ENCODE assay signal across 23 cellular contexts in the genomic region with DNA sequence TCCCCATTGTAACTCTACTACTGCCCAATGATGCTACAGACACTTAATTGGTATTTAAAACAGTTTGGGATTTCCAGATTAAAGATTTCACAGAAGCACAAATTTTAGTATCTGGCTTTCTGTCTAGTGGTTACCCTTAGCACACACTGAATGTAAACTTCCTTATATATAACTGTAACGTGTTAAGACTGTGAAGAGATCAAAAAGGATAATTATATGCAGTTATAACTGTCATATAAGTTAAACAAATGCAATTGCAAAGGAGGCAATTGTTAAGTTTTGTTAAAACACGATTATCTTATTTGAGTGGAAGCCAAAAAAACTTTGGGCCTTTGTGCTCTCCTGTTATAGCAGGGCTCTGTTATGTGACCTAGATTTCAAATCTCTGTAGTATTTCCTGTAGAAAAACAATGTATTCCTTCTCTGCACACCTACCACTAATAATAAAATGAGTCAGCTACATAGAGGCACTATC.
DNase-seq lines count a peak whose midpoint lies in the region; ATAC-seq, FAIRE-seq and TF ChIP-seq lines count a peak whose summit lies in the region.
"Had no signal": no experiment of that assay in that cellular context is flagged by ENCODE, and none has a peak within 500 bp of the region (broad histone marks: within the 10 kb centered on the region; RNA-seq: fewer than 3 reads in every experiment).

No MANE protein-coding gene starts in this region.

- peak overlapping the region; percentile 13 for H3K4me3 ChIP-seq in Loucy (ENCODE audit: low read length, poor library complexity, severe bottlenecking)
- no peak overlapping the region for H3K4me3 ChIP-seq in choroid plexus epithelial cell (ENCODE audit: low read depth, low read length)
- no peak overlapping the region for H3K4me3 ChIP-seq in HepG2 (replicated peaks in 1 of 3; ENCODE audit: insufficient read depth in 1 of 3, low read depth in 2 of 3, low read length in 3 of 3)
- H3K4me3 ChIP-seq in PC-9: no peak overlapping the region
- H3K4me3 ChIP-seq: thyroid gland had no signal

- H3K36me3 ChIP-seq in Loucy (ENCODE audit: insufficient read depth, low read length): no peaks in the 10 kb centered on the region
- H3K36me3 ChIP-seq in HepG2 (replicated peaks in 1 of 2; ENCODE audit: control insufficient read depth in 1 of 2, insufficient read depth in 2 of 2, low read length in 2 of 2): no peaks in the 10 kb centered on the region
- no peaks in the 10 kb centered on the region for H3K36me3 ChIP-seq in PC-9 (ENCODE audit: low read depth)
- H3K36me3 ChIP-seq: thyroid gland had no signal

- H3K4me1 Mint-ChIP-seq in CD4-positive, alpha-beta T cell (ENCODE audit: low read depth): peaks cover 14% of the 10 kb centered on the region

- no peak for TF ChIP-seq POLR2A in HepG2 (IDR thresholded peaks at IDR 0.05; ENCODE audit: insufficient read depth in 1 of 2, low read depth in 2 of 2, low read length in 2 of 2)

- POLR2A ChIA-PET in CD4-positive, alpha-beta T cell (lab: Charles Lee): interaction anchor here (1.5 kb wide), 1 partner anchor 26 kb away, joined by 4 read pairs; no protein-coding TSS in a partner anchor
- POLR2A ChIA-PET in HepG2 (lab: Yijun Ruan, JAX): no interaction called here
- POLR2A ChIA-PET in PC-9 (lab: Charles Lee; ENCODE audit: unreplicated experiment): no interaction called here

- CTCF ChIA-PET in CD4-positive, alpha-beta T cell (lab: Charles Lee): no interaction called here
- CTCF ChIA-PET in HepG2 (lab: Yijun Ruan, JAX; ENCODE audit: low intra/inter-chr PET ratio, low total read pairs) (no interaction called here), PC-9 (lab: Charles Lee) (no interaction called here)

- H3K9ac ChIP-seq in Loucy (ENCODE audit: low read depth, low read length, poor library complexity, severe bottlenecking): peak overlapping the region; percentile 1
- no peak overlapping the region for H3K9ac ChIP-seq in HepG2 (ENCODE audit: insufficient read depth, low read depth, low read length)

- no peaks in the 10 kb centered on the region for H3K27me3 Mint-ChIP-seq in CD4-positive, alpha-beta T cell
- H3K27me3 Mint-ChIP-seq: dendritic cell treated with granulocyte-macrophage colony-stimulating factor and Interleukin-4, amounts not matched to agents 40 ng/mL and 50 ng/mL, for 4 days had no signal

- H3K36me3 Mint-ChIP-seq in CD4-positive, alpha-beta T cell (ENCODE audit: low read depth): no peaks in the 10 kb centered on the region

- no peak for FAIRE-seq in HepG2 (lab: Jason Lieb, UNC)
- FAIRE-seq: GM19239 had no signal

- H3K4me3 Mint-ChIP-seq in CD4-positive, alpha-beta T cell: no peak overlapping the region
- H3K4me3 Mint-ChIP-seq: dendritic cell treated with granulocyte-macrophage colony-stimulating factor and Interleukin-4, amounts not matched to agents 40 ng/mL and 50 ng/mL, for 4 days had no signal

- TF ChIP-seq EP300 in HepG2 (IDR thresholded peaks at IDR 0.05; ENCODE audit: low read depth in 2 of 2, low read length in 2 of 2) (no peak), HepG2 (CRISPR knock-in tag; IDR thresholded peaks at IDR 0.05; ENCODE audit: borderline replicate concordance) (no peak)

- BruUV-seq in HepG2 (replicated peaks; lab: Mats Ljungman, UMichigan) (no TSS peak), PC-9 (replicated peaks; lab: Mats Ljungman, UMichigan) (no TSS peak)

- H4K20me1 ChIP-seq in Loucy (ENCODE audit: insufficient read depth, low read length, poor library complexity, severe bottlenecking): no peaks in the 10 kb centered on the region
- no peaks in the 10 kb centered on the region for H4K20me1 ChIP-seq in HepG2 (ENCODE audit: insufficient read depth, low read length)
- H4K20me1 ChIP-seq in PC-9 (ENCODE audit: insufficient read depth): no peaks in the 10 kb centered on the region

- in situ Hi-C loops in HepG2 (cut with HindIII; ENCODE audit: extremely low pct_ligation_motif_present, low pct_unique_long_range_greater_than_20kb): no loop called here

- no peak for DNase-seq in CD4-positive, alpha-beta T cell
- DNase-seq in choroid plexus epithelial cell (ENCODE audit: low read depth): peak; percentile 13
- DNase-seq in HepG2 (ENCODE audit: low spot score): peak; percentile 58
- DNase-seq in PC-9: no peak
- DNase-seq in COLO668 (lab: John Stamatoyannopoulos, UW; ENCODE audit: unreplicated experiment): no peak
- DNase-seq in DMS114 treated with DMSO at 0.1 percent for 48 hours (lab: John Stamatoyannopoulos, UW; ENCODE audit: unreplicated experiment): no peak
- DNase-seq: activated CD4-positive, CD25-positive, alpha-beta regulatory T cell; activated naive CD4-positive, alpha-beta T cell treated with anti-CD3 and anti-CD28 coated beads, Interleukin-2, amount 50 U/mL, for 16 hours; aorta; DMS153; mesenchymal stem cell; NCI-H1092; NCI-H187; nucleus accumbens; stimulated activated naive CD8-positive, alpha-beta T cell treated with anti-CD3 and anti-CD28 coated beads, Interleukin-15, Interleukin-2, amounts not matched to agents 100 U/mL and 50 U/mL, for 24 hours; T1000; thyroid gland had no signal

- H3K4me2 ChIP-seq in Loucy (ENCODE audit: low read depth, low read length, poor library complexity, severe bottlenecking) (peak overlapping the region; percentile 48), HepG2 (ENCODE audit: low read depth, low read length) (no peak overlapping the region), PC-9 (no peak overlapping the region)

- TF ChIP-seq RAD21 in HepG2 (CRISPR knock-in tag; IDR thresholded peaks at IDR 0.05): no peak

- H3K4me1 ChIP-seq in Loucy (ENCODE audit: insufficient read depth, low read length, poor library complexity, severe bottlenecking) (peaks cover 64% of the 10 kb centered on the region), HepG2 (ENCODE audit: insufficient read depth, low read length) (peaks cover 14% of the 10 kb centered on the region), PC-9 (replicated peaks; ENCODE audit: insufficient read depth) (no peaks in the 10 kb centered on the region)

- H3K9me3 Mint-ChIP-seq in CD4-positive, alpha-beta T cell: peaks cover 2% of the 10 kb centered on the region
- H3K9me3 Mint-ChIP-seq: dendritic cell treated with granulocyte-macrophage colony-stimulating factor and Interleukin-4, amounts not matched to agents 40 ng/mL and 50 ng/mL, for 4 days had no signal

- no peaks in the 10 kb centered on the region for H3K79me2 ChIP-seq in Loucy (ENCODE audit: insufficient read depth, low read length)
- H3K79me2 ChIP-seq in HepG2 (ENCODE audit: insufficient read depth, low read length): no peaks in the 10 kb centered on the region
- no peaks in the 10 kb centered on the region for H3K79me2 ChIP-seq in PC-9 (ENCODE audit: low read depth)

- peak overlapping the region; percentile 38; the same call in 1 of the 2 replicates for H2AFZ ChIP-seq in Loucy (ENCODE audit: low read length)
- no peak overlapping the region for H2AFZ ChIP-seq in HepG2 (ENCODE audit: low read length)
- no peak overlapping the region for H2AFZ ChIP-seq in PC-9

- H3K9me2 ChIP-seq in Loucy (replicated peaks; ENCODE audit: low read depth, low read length) (no peaks in the 10 kb centered on the region), PC-9 (ENCODE audit: insufficient read depth) (no peaks in the 10 kb centered on the region; the same call in 1 of the 2 replicates)

- ATAC-seq in CD4-positive, alpha-beta T cell (ENCODE audit: poor library complexity): peak; percentile 43
- ATAC-seq in HepG2: no peak
- no peak for ATAC-seq in HG03159 (IDR thresholded peaks at IDR 0.05; ENCODE audit: unreplicated experiment)
- ATAC-seq: stimulated activated naive CD8-positive, alpha-beta T cell treated with anti-CD3 and anti-CD28 coated beads, Interleukin-15, Interleukin-2, amounts not matched to agents 100 U/mL and 50 U/mL, for 24 hours had no signal

- H3F3A ChIP-seq in Loucy (ENCODE audit: low read depth) (peaks cover 12% of the 10 kb centered on the region; the same call in 1 of the 2 replicates), PC-9 (ENCODE audit: insufficient read depth, low read depth) (no peaks in the 10 kb centered on the region)

- intact Hi-C loops in CD4-positive, alpha-beta T cell (cut with DNase I, micrococcal nuclease): no loop called here
- intact Hi-C loops in HepG2 (cut with micrococcal nuclease; ENCODE audit: unreplicated experiment) (no loop called here), PC-9 (cut with micrococcal nuclease; ENCODE audit: unreplicated experiment) (no loop called here)

- no peak overlapping the region for H3K27ac ChIP-seq in CD4-positive, alpha-beta T cell (ENCODE audit: low read depth, low read length)
- no peak overlapping the region for H3K27ac ChIP-seq in HepG2 (ENCODE audit: extremely low read length, insufficient read depth, low read length)
- no peak overlapping the region for H3K27ac ChIP-seq in PC-9
- H3K27ac ChIP-seq: C4-2B, HL-60, thyroid gland had no signal

- WGBS in HepG2 (ENCODE audit: low lambda C conversion rate): 51% methylated on average over 2 of the region's 2 CpGs

- H3K27me3 ChIP-seq in CD4-positive, alpha-beta T cell (ENCODE audit: control insufficient read depth, insufficient read depth, low read length): no peaks in the 10 kb centered on the region
- H3K27me3 ChIP-seq in Loucy (ENCODE audit: insufficient read depth, low read length, poor library complexity, severe bottlenecking): no peaks in the 10 kb centered on the region
- H3K27me3 ChIP-seq in HepG2 (ENCODE audit: control insufficient read depth in 1 of 2, insufficient read depth in 2 of 2, low read length in 2 of 2): no peaks in the 10 kb centered on the region
- no peaks in the 10 kb centered on the region for H3K27me3 ChIP-seq in PC-9 (ENCODE audit: insufficient read depth, low read depth)
- H3K27me3 ChIP-seq: thyroid gland had no signal

- peak overlapping the region; percentile 73 for H3K27ac Mint-ChIP-seq in CD4-positive, alpha-beta T cell
- H3K27ac Mint-ChIP-seq: dendritic cell treated with granulocyte-macrophage colony-stimulating factor and Interleukin-4, amounts not matched to agents 40 ng/mL and 50 ng/mL, for 4 days had no signal

- no peaks in the 10 kb centered on the region for H3K9me3 ChIP-seq in CD4-positive, alpha-beta T cell (ENCODE audit: control insufficient read depth, low read length)
- H3K9me3 ChIP-seq in Loucy (ENCODE audit: insufficient read depth, low read depth, low read length) (no peaks in the 10 kb centered on the region), HepG2 (ENCODE audit: low read length) (no peaks in the 10 kb centered on the region), PC-9 (ENCODE audit: insufficient read depth, low read depth) (no peaks in the 10 kb centered on the region)
- H3K9me3 ChIP-seq: thyroid gland had no signal

- no peak for TF ChIP-seq CTCF in CD4-positive, alpha-beta T cell (IDR thresholded peaks at IDR 0.05)
- no peak for TF ChIP-seq CTCF in Loucy (conservative IDR thresholded peaks at IDR 0.05; ENCODE audit: low read length)
- no peak for TF ChIP-seq CTCF in choroid plexus epithelial cell (conservative IDR thresholded peaks at IDR 0.05; ENCODE audit: low read depth, low read length)
- TF ChIP-seq CTCF in HepG2 (CRISPR knock-in tag; IDR thresholded peaks at IDR 0.05): no peak
- no peak for TF ChIP-seq CTCF in PC-9 (conservative IDR thresholded peaks at IDR 0.05)

Comparison
In these comparisons a context has a peak if more than half of its experiments do, and no peak if none do; other contexts are left out.
1. DNase-seq: peak in choroid plexus epithelial cell (single experiment) and HepG2 (single experiment); none in CD4-positive, alpha-beta T cell (0 of 10), PC-9 (0 of 2), COLO668 (single experiment) and DMS114 treated with DMSO at 0.1 percent for 48 hours (single experiment).